Comparison of ENCODE assay signal across 2 cellular contexts in the genomic region with DNA sequence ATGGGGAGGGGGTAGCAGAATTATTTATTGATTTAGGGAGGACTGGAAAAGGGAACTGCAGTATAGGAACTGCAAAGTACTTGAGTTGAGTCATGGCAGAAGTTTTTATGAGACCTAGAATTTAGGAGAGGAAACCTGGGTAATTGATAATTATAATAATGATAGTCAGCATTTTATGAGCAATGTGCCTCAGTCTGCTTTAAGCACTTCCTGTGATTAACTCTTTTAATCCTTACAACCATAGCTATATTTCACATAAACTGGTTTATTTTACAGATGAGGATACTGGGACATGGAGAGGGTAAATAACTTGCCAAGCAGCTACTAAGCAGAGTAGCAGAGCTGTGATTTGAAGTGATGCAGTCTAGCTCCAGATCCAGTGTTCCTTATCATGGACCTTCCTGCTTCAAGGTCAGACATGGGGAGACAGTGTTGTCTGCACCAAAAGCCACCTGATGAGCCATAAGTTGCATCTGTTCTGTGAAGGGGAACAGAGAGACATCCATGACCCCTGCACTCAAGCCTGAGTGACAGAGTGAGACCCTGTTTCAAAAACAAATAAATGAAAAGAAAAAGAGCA.
TF ChIP-seq lines count a peak whose summit lies in the region.

No MANE protein-coding gene starts in this region.

TF ChIP-seq in HepG2, 621 proteins besides CTCF, POLR2A, EP300 and RAD21 (continued from another document):
- peak; percentile 79 to 86 for TF ChIP-seq MAFK (conservative IDR thresholded peaks at IDR 0.05 in 1 of 2, IDR thresholded peaks at IDR 0.05 in 1 of 2; ENCODE audit: low read length in 2 of 2)
- TF ChIP-seq, protein P1, sequence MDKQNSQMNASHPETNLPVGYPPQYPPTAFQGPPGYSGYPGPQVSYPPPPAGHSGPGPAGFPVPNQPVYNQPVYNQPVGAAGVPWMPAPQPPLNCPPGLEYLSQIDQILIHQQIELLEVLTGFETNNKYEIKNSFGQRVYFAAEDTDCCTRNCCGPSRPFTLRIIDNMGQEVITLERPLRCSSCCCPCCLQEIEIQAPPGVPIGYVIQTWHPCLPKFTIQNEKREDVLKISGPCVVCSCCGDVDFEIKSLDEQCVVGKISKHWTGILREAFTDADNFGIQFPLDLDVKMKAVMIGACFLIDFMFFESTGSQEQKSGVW (CRISPR knock-in tag; IDR thresholded peaks at IDR 0.05; ENCODE audit: borderline replicate concordance), result no peak
- TF ChIP-seq CCDC6 (CRISPR knock-in tag; IDR thresholded peaks at IDR 0.05), result no peak
- TF ChIP-seq, protein P2, sequence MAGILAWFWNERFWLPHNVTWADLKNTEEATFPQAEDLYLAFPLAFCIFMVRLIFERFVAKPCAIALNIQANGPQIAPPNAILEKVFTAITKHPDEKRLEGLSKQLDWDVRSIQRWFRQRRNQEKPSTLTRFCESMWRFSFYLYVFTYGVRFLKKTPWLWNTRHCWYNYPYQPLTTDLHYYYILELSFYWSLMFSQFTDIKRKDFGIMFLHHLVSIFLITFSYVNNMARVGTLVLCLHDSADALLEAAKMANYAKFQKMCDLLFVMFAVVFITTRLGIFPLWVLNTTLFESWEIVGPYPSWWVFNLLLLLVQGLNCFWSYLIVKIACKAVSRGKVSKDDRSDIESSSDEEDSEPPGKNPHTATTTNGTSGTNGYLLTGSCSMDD (CRISPR knock-in tag; IDR thresholded peaks at IDR 0.05), result no peak
- TF ChIP-seq, protein P3, sequence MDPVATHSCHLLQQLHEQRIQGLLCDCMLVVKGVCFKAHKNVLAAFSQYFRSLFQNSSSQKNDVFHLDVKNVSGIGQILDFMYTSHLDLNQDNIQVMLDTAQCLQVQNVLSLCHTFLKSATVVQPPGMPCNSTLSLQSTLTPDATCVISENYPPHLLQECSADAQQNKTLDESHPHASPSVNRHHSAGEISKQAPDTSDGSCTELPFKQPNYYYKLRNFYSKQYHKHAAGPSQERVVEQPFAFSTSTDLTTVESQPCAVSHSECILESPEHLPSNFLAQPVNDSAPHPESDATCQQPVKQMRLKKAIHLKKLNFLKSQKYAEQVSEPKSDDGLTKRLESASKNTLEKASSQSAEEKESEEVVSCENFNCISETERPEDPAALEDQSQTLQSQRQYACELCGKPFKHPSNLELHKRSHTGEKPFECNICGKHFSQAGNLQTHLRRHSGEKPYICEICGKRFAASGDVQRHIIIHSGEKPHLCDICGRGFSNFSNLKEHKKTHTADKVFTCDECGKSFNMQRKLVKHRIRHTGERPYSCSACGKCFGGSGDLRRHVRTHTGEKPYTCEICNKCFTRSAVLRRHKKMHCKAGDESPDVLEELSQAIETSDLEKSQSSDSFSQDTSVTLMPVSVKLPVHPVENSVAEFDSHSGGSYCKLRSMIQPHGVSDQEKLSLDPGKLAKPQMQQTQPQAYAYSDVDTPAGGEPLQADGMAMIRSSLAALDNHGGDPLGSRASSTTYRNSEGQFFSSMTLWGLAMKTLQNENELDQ (CRISPR knock-in tag; IDR thresholded peaks at IDR 0.05; ENCODE audit: borderline replicate concordance), result no peak
- no peak for TF ChIP-seq ZSCAN20 (CRISPR knock-in tag; IDR thresholded peaks at IDR 0.05; ENCODE audit: borderline replicate concordance)
- TF ChIP-seq ZNF781 (CRISPR knock-in tag; IDR thresholded peaks at IDR 0.05; ENCODE audit: borderline replicate concordance, not compliant biosample characterization), result no peak
- TF ChIP-seq SNRNP70 (IDR thresholded peaks at IDR 0.05; ENCODE audit: low read depth, low read length), result no peak
- TF ChIP-seq ETV5 (CRISPR knock-in tag; IDR thresholded peaks at IDR 0.05; ENCODE audit: borderline replicate concordance), result no peak
- TF ChIP-seq NFYC (CRISPR knock-in tag; IDR thresholded peaks at IDR 0.05), result no peak
- TF ChIP-seq, protein P4, sequence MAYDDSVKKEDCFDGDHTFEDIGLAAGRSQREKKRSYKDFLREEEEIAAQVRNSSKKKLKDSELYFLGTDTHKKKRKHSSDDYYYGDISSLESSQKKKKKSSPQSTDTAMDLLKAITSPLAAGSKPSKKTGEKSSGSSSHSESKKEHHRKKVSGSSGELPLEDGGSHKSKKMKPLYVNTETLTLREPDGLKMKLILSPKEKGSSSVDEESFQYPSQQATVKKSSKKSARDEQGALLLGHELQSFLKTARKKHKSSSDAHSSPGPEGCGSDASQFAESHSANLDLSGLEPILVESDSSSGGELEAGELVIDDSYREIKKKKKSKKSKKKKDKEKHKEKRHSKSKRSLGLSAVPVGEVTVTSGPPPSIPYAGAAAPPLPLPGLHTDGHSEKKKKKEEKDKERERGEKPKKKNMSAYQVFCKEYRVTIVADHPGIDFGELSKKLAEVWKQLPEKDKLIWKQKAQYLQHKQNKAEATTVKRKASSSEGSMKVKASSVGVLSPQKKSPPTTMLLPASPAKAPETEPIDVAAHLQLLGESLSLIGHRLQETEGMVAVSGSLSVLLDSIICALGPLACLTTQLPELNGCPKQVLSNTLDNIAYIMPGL (CRISPR knock-in tag; IDR thresholded peaks at IDR 0.05; ENCODE audit: borderline replicate concordance in 1 of 2, low read depth in 1 of 2), result no peak
- TF ChIP-seq, protein P5, sequence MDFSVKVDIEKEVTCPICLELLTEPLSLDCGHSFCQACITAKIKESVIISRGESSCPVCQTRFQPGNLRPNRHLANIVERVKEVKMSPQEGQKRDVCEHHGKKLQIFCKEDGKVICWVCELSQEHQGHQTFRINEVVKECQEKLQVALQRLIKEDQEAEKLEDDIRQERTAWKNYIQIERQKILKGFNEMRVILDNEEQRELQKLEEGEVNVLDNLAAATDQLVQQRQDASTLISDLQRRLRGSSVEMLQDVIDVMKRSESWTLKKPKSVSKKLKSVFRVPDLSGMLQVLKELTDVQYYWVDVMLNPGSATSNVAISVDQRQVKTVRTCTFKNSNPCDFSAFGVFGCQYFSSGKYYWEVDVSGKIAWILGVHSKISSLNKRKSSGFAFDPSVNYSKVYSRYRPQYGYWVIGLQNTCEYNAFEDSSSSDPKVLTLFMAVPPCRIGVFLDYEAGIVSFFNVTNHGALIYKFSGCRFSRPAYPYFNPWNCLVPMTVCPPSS (IDR thresholded peaks at IDR 0.05), result no peak
TF ChIP-seq in HepG2: peak in this region for 2.

TF ChIP-seq in HEK293T, 16 proteins besides CTCF, POLR2A, EP300 and RAD21 (continued from another document):
- TF ChIP-seq FOXA1 (IDR thresholded peaks at IDR 0.05) (no peak), SUZ12 (IDR thresholded peaks at IDR 0.05) (no peak), ARNT (IDR thresholded peaks at IDR 0.05) (no peak), NFRKB (IDR thresholded peaks at IDR 0.05) (no peak), ZNF384 (IDR thresholded peaks at IDR 0.05) (no peak), TARDBP (IDR thresholded peaks at IDR 0.05) (no peak), FOXK2 (IDR thresholded peaks at IDR 0.05) (no peak), BHLHE40 (IDR thresholded peaks at IDR 0.05; ENCODE audit: borderline replicate concordance) (no peak)
- TF ChIP-seq, protein P6, sequence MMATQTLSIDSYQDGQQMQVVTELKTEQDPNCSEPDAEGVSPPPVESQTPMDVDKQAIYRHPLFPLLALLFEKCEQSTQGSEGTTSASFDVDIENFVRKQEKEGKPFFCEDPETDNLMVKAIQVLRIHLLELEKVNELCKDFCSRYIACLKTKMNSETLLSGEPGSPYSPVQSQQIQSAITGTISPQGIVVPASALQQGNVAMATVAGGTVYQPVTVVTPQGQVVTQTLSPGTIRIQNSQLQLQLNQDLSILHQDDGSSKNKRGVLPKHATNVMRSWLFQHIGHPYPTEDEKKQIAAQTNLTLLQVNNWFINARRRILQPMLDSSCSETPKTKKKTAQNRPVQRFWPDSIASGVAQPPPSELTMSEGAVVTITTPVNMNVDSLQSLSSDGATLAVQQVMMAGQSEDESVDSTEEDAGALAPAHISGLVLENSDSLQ (IDR thresholded peaks at IDR 0.05), result no peak
